ENCODE assay signal across 18 cellular contexts in the genomic region with DNA sequence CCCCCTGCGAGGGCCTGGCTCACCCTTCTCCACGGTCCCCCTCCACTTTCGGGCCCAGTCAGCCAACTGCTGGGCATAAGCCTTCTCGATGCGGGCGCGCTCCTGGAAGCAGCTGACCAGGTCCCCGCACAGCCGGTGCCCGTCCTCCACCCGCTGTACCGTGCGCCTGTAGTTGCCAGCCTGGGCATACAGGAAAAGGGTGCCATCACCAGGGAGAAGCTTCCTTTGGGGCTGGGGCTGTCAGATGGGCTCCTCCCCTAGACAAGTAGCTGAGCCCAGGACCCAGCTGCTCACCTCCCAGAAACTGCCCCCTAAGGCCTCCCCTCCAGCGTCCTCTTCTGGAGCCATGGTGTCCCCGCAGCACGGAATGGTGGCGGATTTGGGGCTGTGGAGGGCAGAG. TPM values are rescaled to one million over a fixed set of nuclear protein-coding genes. Genes with fewer than 3 reads are reported as not detected.
A peak's percentile ranks its signal among the peaks of the same experiment; 100 is the strongest.
DNase-seq lines count a peak whose midpoint lies in the region; ATAC-seq, FAIRE-seq and TF ChIP-seq lines count a peak whose summit lies in the region.
"Had no signal": no experiment of that assay in that cellular context is flagged by ENCODE, and none has a peak within 500 bp of the region (broad histone marks: within the 10 kb centered on the region; RNA-seq: fewer than 3 reads in every experiment).

No MANE protein-coding gene starts in this region.

- H3K79me2 ChIP-seq in HepG2 (ENCODE audit: insufficient read depth, low read length) = peaks cover 25% of the 10 kb centered on the region

- ATAC-seq in HepG2 (no peak), right lobe of liver (no peak), HG03442 (IDR thresholded peaks at IDR 0.05; ENCODE audit: unreplicated experiment) (no peak), HG02798 (IDR thresholded peaks at IDR 0.05; ENCODE audit: poor library complexity, unreplicated experiment) (no peak)
- ATAC-seq in CD8-positive, alpha-beta T cell = no peak

- peaks cover 12% of the 10 kb centered on the region for H3K4me1 Mint-ChIP-seq in CD8-positive, alpha-beta T cell (ENCODE audit: low read depth)

- CTCF ChIA-PET in HepG2 (lab: Yijun Ruan, JAX; ENCODE audit: low intra/inter-chr PET ratio, low total read pairs) = no interaction called here
- CTCF ChIA-PET in CD8-positive, alpha-beta T cell (lab: Charles Lee) = interaction anchor here (1.3 to 2.6 kb wide), 2 partner anchors 77 to 191 kb away, joined by 3 to 8 read pairs; no protein-coding TSS in a partner anchor

- POLR2A ChIA-PET in HepG2 (lab: Yijun Ruan, JAX) = interaction anchor here (1.0 to 9.2 kb wide), 5 partner anchors 11 to 75 kb away, joined by 3 to 247 read pairs (median 5); a partner anchor contains a TSS
- POLR2A ChIA-PET in CD8-positive, alpha-beta T cell (lab: Charles Lee) = no interaction called here

- H3K27me3 Mint-ChIP-seq in CD8-positive, alpha-beta T cell (ENCODE audit: low read depth) = peaks cover 16% of the 10 kb centered on the region

- H3K27ac ChIP-seq in HepG2 (ENCODE audit: extremely low read length, insufficient read depth, low read length) = no peak overlapping the region
- no peak overlapping the region for H3K27ac ChIP-seq in right lobe of liver
- H3K27ac ChIP-seq in neuronal stem cell (replicated peaks; ENCODE audit: low read length) = no peak overlapping the region
- H3K27ac ChIP-seq in skeletal muscle tissue (ENCODE audit: low read depth, low read length) = peak overlapping the region; percentile 99
- no peak overlapping the region for H3K27ac ChIP-seq in CD8-positive, alpha-beta T cell (ENCODE audit: low read depth, low read length)
- H3K27ac ChIP-seq: SJSA1 had no signal

- TF ChIP-seq RAD21 in HepG2 (CRISPR knock-in tag; IDR thresholded peaks at IDR 0.05) = no peak

- no peak overlapping the region for H4K8ac ChIP-seq in neuronal stem cell (ENCODE audit: low read depth, low read length)

- no peak overlapping the region for H2BK120ac ChIP-seq in neuronal stem cell (ENCODE audit: low read depth, low read length)

- in situ Hi-C loops in HepG2 (cut with HindIII; ENCODE audit: extremely low pct_ligation_motif_present, low pct_unique_long_range_greater_than_20kb) = no loop called here

- no peak overlapping the region for H3K4ac ChIP-seq in neuronal stem cell (ENCODE audit: low read length)

- H3K27me3 ChIP-seq in HepG2 (ENCODE audit: control insufficient read depth in 1 of 2, insufficient read depth in 2 of 2, low read length in 2 of 2) (no peaks in the 10 kb centered on the region), right lobe of liver (no peaks in the 10 kb centered on the region), neuronal stem cell (ENCODE audit: control insufficient read depth in 3 of 3, insufficient read depth in 3 of 3, low read depth in 1 of 3, low read length in 3 of 3) (peaks cover 3 to 26% (median 21%) of the 10 kb centered on the region in 3 experiments), skeletal muscle tissue (ENCODE audit: control insufficient read depth in 3 of 3, insufficient read depth in 3 of 3, low read length in 3 of 3) (no peaks in the 10 kb centered on the region)
- H3K27me3 ChIP-seq in CD8-positive, alpha-beta T cell (ENCODE audit: insufficient read depth, low read length) = peaks cover 7% of the 10 kb centered on the region
- H3K27me3 ChIP-seq: BE2C, SJSA1 had no signal

- intact Hi-C loops in HepG2 (cut with micrococcal nuclease; ENCODE audit: unreplicated experiment) = no loop called here
- intact Hi-C loops in right lobe of liver (cut with DNase I) = loop anchor here in 1 of 2 donors (5.0 kb wide), 2 partner anchors 80 to 170 kb away; a partner anchor contains a TSS
- intact Hi-C loops in CD8-positive, alpha-beta T cell (cut with DNase I, micrococcal nuclease) = no loop called here

- no peak overlapping the region for H3K14ac ChIP-seq in neuronal stem cell (ENCODE audit: low read length)

- peak overlapping the region; percentile 78 for H2BK12ac ChIP-seq in neuronal stem cell (ENCODE audit: low read length)

- TF ChIP-seq POLR2A in HepG2 (IDR thresholded peaks at IDR 0.05; ENCODE audit: insufficient read depth in 1 of 2, low read depth in 2 of 2, low read length in 2 of 2) (no peak), right lobe of liver (IDR thresholded peaks at IDR 0.05) (no peak)

- H2BK5ac ChIP-seq in neuronal stem cell (ENCODE audit: low read length) = no peak overlapping the region

- no peak overlapping the region for H3K4me2 ChIP-seq in HepG2 (ENCODE audit: low read depth, low read length)
- no peak overlapping the region for H3K4me2 ChIP-seq in neuronal stem cell (ENCODE audit: insufficient read depth, low read length, poor library complexity, severe bottlenecking)

- H3K36me3 Mint-ChIP-seq in CD8-positive, alpha-beta T cell = no peaks in the 10 kb centered on the region

- no peak for FAIRE-seq in HepG2 (lab: Jason Lieb, UNC)
- FAIRE-seq: GM19239 had no signal

- no peaks in the 10 kb centered on the region for H4K20me1 ChIP-seq in HepG2 (ENCODE audit: insufficient read depth, low read length)

- no peak overlapping the region for H2BK15ac ChIP-seq in neuronal stem cell (ENCODE audit: low read length)

- TF ChIP-seq EP300 in HepG2 (IDR thresholded peaks at IDR 0.05; ENCODE audit: low read depth in 2 of 2, low read length in 2 of 2) (no peak), HepG2 (CRISPR knock-in tag; IDR thresholded peaks at IDR 0.05; ENCODE audit: borderline replicate concordance) (no peak)

- peaks cover 17 to 28% of the 10 kb centered on the region in 2 experiments for H3K36me3 ChIP-seq in HepG2 (replicated peaks in 1 of 2; ENCODE audit: control insufficient read depth in 1 of 2, insufficient read depth in 2 of 2, low read length in 2 of 2)
- H3K36me3 ChIP-seq in right lobe of liver = no peaks in the 10 kb centered on the region
- no peaks in the 10 kb centered on the region for H3K36me3 ChIP-seq in neuronal stem cell (replicated peaks in 1 of 2; ENCODE audit: control insufficient read depth in 2 of 2, insufficient read depth in 2 of 2, low read length in 2 of 2)
- H3K36me3 ChIP-seq in skeletal muscle tissue (ENCODE audit: control insufficient read depth in 3 of 3, insufficient read depth in 3 of 3, low read length in 3 of 3) = peaks cover 36 to 53% (median 39%) of the 10 kb centered on the region in 3 donors
- H3K36me3 ChIP-seq in CD8-positive, alpha-beta T cell (ENCODE audit: insufficient read depth, low read length) = no peaks in the 10 kb centered on the region
- H3K36me3 ChIP-seq: BE2C had no signal

- H3K79me1 ChIP-seq in neuronal stem cell (ENCODE audit: low read depth, low read length) = peaks cover 1% of the 10 kb centered on the region

- H3K9me3 ChIP-seq in HepG2 (ENCODE audit: low read length) = no peaks in the 10 kb centered on the region
- H3K9me3 ChIP-seq in right lobe of liver = no peaks in the 10 kb centered on the region
- no peaks in the 10 kb centered on the region for H3K9me3 ChIP-seq in neuronal stem cell (replicated peaks in 1 of 2; ENCODE audit: control insufficient read depth in 2 of 2, insufficient read depth in 1 of 2, low read depth in 1 of 2, low read length in 2 of 2)
- no peaks in the 10 kb centered on the region for H3K9me3 ChIP-seq in skeletal muscle tissue (ENCODE audit: control insufficient read depth in 3 of 3, low read length in 3 of 3)
- H3K9me3 ChIP-seq in CD8-positive, alpha-beta T cell (ENCODE audit: low read length) = no peaks in the 10 kb centered on the region
- H3K9me3 ChIP-seq: BE2C had no signal

- H3K23ac ChIP-seq in neuronal stem cell (ENCODE audit: low read depth, low read length, poor library complexity) = no peak overlapping the region

- H3K4me3 ChIP-seq in HepG2 (replicated peaks in 1 of 3; ENCODE audit: insufficient read depth in 1 of 3, low read depth in 2 of 3, low read length in 3 of 3) = no peak overlapping the region
- H3K4me3 ChIP-seq in right lobe of liver = no peak overlapping the region
- H3K4me3 ChIP-seq in neuronal stem cell (ENCODE audit: low read length in 2 of 2) = no peak overlapping the region
- H3K4me3 ChIP-seq in skeletal muscle tissue (ENCODE audit: low read length in 3 of 3) = peak overlapping the region; percentile 70 to 83 (median 82)
- H3K4me3 ChIP-seq in CD8-positive, alpha-beta T cell (ENCODE audit: low read depth, low read length) = no peak overlapping the region
- H3K4me3 ChIP-seq: SJSA1 had no signal

- no peak overlapping the region for H3K4me3 Mint-ChIP-seq in CD8-positive, alpha-beta T cell

- no peak overlapping the region for H3K27ac Mint-ChIP-seq in CD8-positive, alpha-beta T cell

- no peak overlapping the region for H4K91ac ChIP-seq in neuronal stem cell (ENCODE audit: low read depth, low read length, poor library complexity)

- H3K9ac ChIP-seq in HepG2 (ENCODE audit: insufficient read depth, low read depth, low read length) (no peak overlapping the region), neuronal stem cell (ENCODE audit: low read depth, low read length, poor library complexity) (no peak overlapping the region), skeletal muscle tissue (ENCODE audit: low read depth in 1 of 3, low read length in 3 of 3) (peak overlapping the region; percentile 87 to 100 (median 93))

- TF ChIP-seq CTCF in HepG2 (CRISPR knock-in tag; IDR thresholded peaks at IDR 0.05) = no peak
- TF ChIP-seq CTCF in right lobe of liver (IDR thresholded peaks at IDR 0.05) = no peak
- no peak for TF ChIP-seq CTCF in CD8-positive, alpha-beta T cell (IDR thresholded peaks at IDR 0.05)

- BruUV-seq in HepG2 (replicated peaks; lab: Mats Ljungman, UMichigan) = no TSS peak

- DNase-seq in HepG2 (ENCODE audit: low spot score) = no peak
- DNase-seq in right lobe of liver = no peak
- no peak for DNase-seq in neuronal stem cell (ENCODE audit: low spot score)
- DNase-seq in CD8-positive, alpha-beta T cell = no peak
- DNase-seq: BE2C, Karpas-422, MV-4-11, NCI-H1105 treated with DMSO at 0.1 percent for 48 hours, NCI-H2029 treated with DMSO at 0.1 percent for 48 hours, NCI-H2171 treated with DMSO at 0.1 percent for 48 hours, NCI-H446, NCI-H526, RPMI8226 had no signal

- peaks cover 51% of the 10 kb centered on the region for H3K4me1 ChIP-seq in HepG2 (ENCODE audit: insufficient read depth, low read length)
- H3K4me1 ChIP-seq in right lobe of liver = peaks cover 0 to 47% (median 20%) of the 10 kb centered on the region in 4 donors
- peaks cover 14% of the 10 kb centered on the region in 2 donors for H3K4me1 ChIP-seq in neuronal stem cell (ENCODE audit: control insufficient read depth in 2 of 2, insufficient read depth in 1 of 2, low read depth in 1 of 2, low read length in 2 of 2)
- peaks cover 71 to 84% (median 72%) of the 10 kb centered on the region in 3 donors for H3K4me1 ChIP-seq in skeletal muscle tissue (ENCODE audit: control insufficient read depth in 3 of 3, insufficient read depth in 3 of 3, low read length in 3 of 3)
- H3K4me1 ChIP-seq in CD8-positive, alpha-beta T cell (ENCODE audit: insufficient read depth, low read length) = peaks cover 23% of the 10 kb centered on the region

- H2AFZ ChIP-seq in HepG2 (ENCODE audit: low read length) (no peak overlapping the region), neuronal stem cell (ENCODE audit: low read length) (no peak overlapping the region)

- H2AK5ac ChIP-seq in neuronal stem cell (ENCODE audit: low read depth, low read length) = peak overlapping the region; percentile 54

- H3K18ac ChIP-seq in neuronal stem cell (ENCODE audit: low read length) = peak overlapping the region; percentile 13

- no peaks in the 10 kb centered on the region for H3K9me3 Mint-ChIP-seq in CD8-positive, alpha-beta T cell

- 99% methylated on average over 15 of the region's 17 CpGs for WGBS in HepG2 (ENCODE audit: low lambda C conversion rate)
- whole genome bisulfite sequencing in right lobe of liver (ENCODE audit: insufficient coverage, low coverage, low lambda C conversion rate, missing lambda C conversion rate) = 40% methylated on average over 1 of the region's 17 CpGs
- no CpG with 5 or more reads among the region's 17 CpGs for WGBS in neuronal stem cell (ENCODE audit: extremely low coverage in 2 of 2, insufficient read length in 2 of 2, insufficient replicate concordance in 1 of 2), 2 donors

RNA-seq across cellular contexts. Expression of a gene that starts 3.9 kb away (rescaled TPM):
- total RNA-seq in HepG2 (2016; rRNA removed; fragmentation: Illumina TruSeq; extraction: Trizol) (86.4 and 93.3 TPM in 2 replicates), right lobe of liver (10 to 100 TPM in 5 of 6 experiments, 1 to 10 TPM in 1; 9.6 to 31.1 (median 25.0) TPM), skeletal muscle tissue (127 TPM)
- 23.5 and 25.6 TPM in 2 replicates for total RNA-seq in HepG2 (2016; cell fraction: cytosol; rRNA removed; fragmentation: Illumina TruSeq; extraction: Trizol; ENCODE audit: low read depth)
- total RNA-seq in HepG2 (2016; cell fraction: insoluble cytoplasmic fraction; rRNA removed; fragmentation: Illumina TruSeq; extraction: Trizol) = 85.9 and 101 TPM in 2 replicates
- total RNA-seq in HepG2 (2016; cell fraction: membrane; rRNA removed; fragmentation: Illumina TruSeq; extraction: Trizol) = 44.9 and 52.0 TPM in 2 replicates
- total RNA-seq in HepG2 (2016; cell fraction: nucleus; rRNA removed; fragmentation: Illumina TruSeq; extraction: Trizol) = 48.3 and 58.6 TPM in 2 replicates
- 47.9 and 56.8 TPM in 2 replicates for polyA plus RNA-seq in HepG2 (2011; rRNA removed)
- polyA plus RNA-seq in HepG2 (2011; cell fraction: cytosol; rRNA removed) = 46.8 and 58.3 TPM in 2 replicates
- 69.7 and 70.5 TPM in 2 replicates for polyA plus RNA-seq in HepG2 (2011; cell fraction: nucleus; rRNA removed)
- 37.6 and 45.0 TPM in 2 replicates for polyA plus RNA-seq in HepG2 (2012)
- 19.9 and 22.2 TPM in 2 replicates for polyA plus RNA-seq in HepG2 (2016; cell fraction: cytosol; fragmentation: Illumina TruSeq; extraction: Trizol; ENCODE audit: low read depth)
- 75.8 and 91.5 TPM in 2 replicates for polyA plus RNA-seq in HepG2 (2016; cell fraction: insoluble cytoplasmic fraction; fragmentation: Illumina TruSeq; extraction: Trizol; ENCODE audit: low read depth)
- polyA plus RNA-seq in HepG2 (2016; cell fraction: membrane; fragmentation: Illumina TruSeq; extraction: Trizol; ENCODE audit: low read depth) = 36.6 and 40.8 TPM in 2 replicates
- polyA plus RNA-seq in HepG2 (2016; cell fraction: nucleus; fragmentation: Illumina TruSeq; extraction: Trizol; ENCODE audit: insufficient read depth, low read depth) = 92.3 and 96.2 TPM in 2 replicates
- polyA minus RNA-seq in HepG2 (2011; rRNA and poly(A)+ RNA removed; ENCODE audit: low replicate concordance) = 46.1 and 86.9 TPM in 2 replicates
- 31.6 and 35.2 TPM in 2 replicates for polyA minus RNA-seq in HepG2 (2011; cell fraction: cytosol; rRNA and poly(A)+ RNA removed)
- polyA minus RNA-seq in HepG2 (2011; cell fraction: nucleus; rRNA and poly(A)+ RNA removed) = 26.5 and 27.4 TPM in 2 replicates
- polyA plus RNA-seq in neuronal stem cell (2013, experiment 1 of 2) = 5.1 TPM
- polyA plus RNA-seq in neuronal stem cell (2013, experiment 2 of 2) = 5.5 TPM
- total RNA-seq in CD8-positive, alpha-beta T cell = not detected

RNA-seq across cellular contexts. Expression of a gene that starts 5.7 kb away (rescaled TPM):
- total RNA-seq in HepG2 (2016; rRNA removed; fragmentation: Illumina TruSeq; extraction: Trizol) = 67.9 and 75.3 TPM in 2 replicates
- total RNA-seq in HepG2 (2016; cell fraction: cytosol; rRNA removed; fragmentation: Illumina TruSeq; extraction: Trizol; ENCODE audit: low read depth) = 26.0 and 28.5 TPM in 2 replicates
- total RNA-seq in HepG2 (2016; cell fraction: insoluble cytoplasmic fraction; rRNA removed; fragmentation: Illumina TruSeq; extraction: Trizol) = 60.7 and 78.7 TPM in 2 replicates
- 25.6 and 29.2 TPM in 2 replicates for total RNA-seq in HepG2 (2016; cell fraction: membrane; rRNA removed; fragmentation: Illumina TruSeq; extraction: Trizol)
- total RNA-seq in HepG2 (2016; cell fraction: nucleus; rRNA removed; fragmentation: Illumina TruSeq; extraction: Trizol) = 63.0 and 73.9 TPM in 2 replicates
- polyA plus RNA-seq in HepG2 (2011; rRNA removed) = 32.3 and 40.5 TPM in 2 replicates
- 49.9 and 52.5 TPM in 2 replicates for polyA plus RNA-seq in HepG2 (2011; cell fraction: cytosol; rRNA removed)
- polyA plus RNA-seq in HepG2 (2011; cell fraction: nucleus; rRNA removed) = 135 and 137 TPM in 2 replicates
- 36.2 and 56.4 TPM in 2 replicates for polyA plus RNA-seq in HepG2 (2012)
- polyA plus RNA-seq in HepG2 (2016; cell fraction: cytosol; fragmentation: Illumina TruSeq; extraction: Trizol; ENCODE audit: low read depth) = 5.1 and 6.2 TPM in 2 replicates
- polyA plus RNA-seq in HepG2 (2016; cell fraction: insoluble cytoplasmic fraction; fragmentation: Illumina TruSeq; extraction: Trizol; ENCODE audit: low read depth) = 34.1 and 42.3 TPM in 2 replicates
- polyA plus RNA-seq in HepG2 (2016; cell fraction: membrane; fragmentation: Illumina TruSeq; extraction: Trizol; ENCODE audit: low read depth) = 10.4 and 11.9 TPM in 2 replicates
- 93.3 and 105 TPM in 2 replicates for polyA plus RNA-seq in HepG2 (2016; cell fraction: nucleus; fragmentation: Illumina TruSeq; extraction: Trizol; ENCODE audit: insufficient read depth, low read depth)
- polyA minus RNA-seq in HepG2 (2011; rRNA and poly(A)+ RNA removed; ENCODE audit: low replicate concordance) = 128 and 215 TPM in 2 replicates
- polyA minus RNA-seq in HepG2 (2011; cell fraction: cytosol; rRNA and poly(A)+ RNA removed) = 18.9 and 27.2 TPM in 2 replicates
- polyA minus RNA-seq in HepG2 (2011; cell fraction: nucleus; rRNA and poly(A)+ RNA removed) = 108 and 119 TPM in 2 replicates
- total RNA-seq in right lobe of liver = 10 to 100 TPM; 37.7 to 64.4 (median 62.1) TPM
- polyA plus RNA-seq in neuronal stem cell (2013, experiment 1 of 2) = 43.5 TPM
- 44.2 TPM for polyA plus RNA-seq in neuronal stem cell (2013, experiment 2 of 2)
- 105 TPM for total RNA-seq in skeletal muscle tissue
- total RNA-seq in CD8-positive, alpha-beta T cell = 100 to 1,000 TPM; 194 to 215 TPM

RNA-seq across cellular contexts. Expression of a gene that starts 32.4 kb away (rescaled TPM):
- total RNA-seq in HepG2 (2016; rRNA removed; fragmentation: Illumina TruSeq; extraction: Trizol) (83.4 and 88.1 TPM in 2 replicates), right lobe of liver (10 to 100 TPM; 13.1 to 24.2 (median 13.8) TPM), skeletal muscle tissue (7.8 TPM)
- total RNA-seq in HepG2 (2016; cell fraction: cytosol; rRNA removed; fragmentation: Illumina TruSeq; extraction: Trizol; ENCODE audit: low read depth) = 42.2 and 43.5 TPM in 2 replicates
- 83.5 and 97.1 TPM in 2 replicates for total RNA-seq in HepG2 (2016; cell fraction: insoluble cytoplasmic fraction; rRNA removed; fragmentation: Illumina TruSeq; extraction: Trizol)
- 57.3 and 60.8 TPM in 2 replicates for total RNA-seq in HepG2 (2016; cell fraction: membrane; rRNA removed; fragmentation: Illumina TruSeq; extraction: Trizol)
- total RNA-seq in HepG2 (2016; cell fraction: nucleus; rRNA removed; fragmentation: Illumina TruSeq; extraction: Trizol) = 58.4 and 60.1 TPM in 2 replicates
- 66.8 and 71.4 TPM in 2 replicates for polyA plus RNA-seq in HepG2 (2011; rRNA removed)
- polyA plus RNA-seq in HepG2 (2011; cell fraction: cytosol; rRNA removed) = 52.8 and 58.0 TPM in 2 replicates
- 181 and 193 TPM in 2 replicates for polyA plus RNA-seq in HepG2 (2011; cell fraction: nucleus; rRNA removed)
- 46.8 and 59.0 TPM in 2 replicates for polyA plus RNA-seq in HepG2 (2012)
- 33.5 and 35.4 TPM in 2 replicates for polyA plus RNA-seq in HepG2 (2016; cell fraction: cytosol; fragmentation: Illumina TruSeq; extraction: Trizol; ENCODE audit: low read depth)
- 91.3 and 93.6 TPM in 2 replicates for polyA plus RNA-seq in HepG2 (2016; cell fraction: insoluble cytoplasmic fraction; fragmentation: Illumina TruSeq; extraction: Trizol; ENCODE audit: low read depth)
- polyA plus RNA-seq in HepG2 (2016; cell fraction: membrane; fragmentation: Illumina TruSeq; extraction: Trizol; ENCODE audit: low read depth) = 43.2 and 43.8 TPM in 2 replicates
- 125 and 136 TPM in 2 replicates for polyA plus RNA-seq in HepG2 (2016; cell fraction: nucleus; fragmentation: Illumina TruSeq; extraction: Trizol; ENCODE audit: insufficient read depth, low read depth)
- 62.5 and 94.9 TPM in 2 replicates for polyA minus RNA-seq in HepG2 (2011; rRNA and poly(A)+ RNA removed; ENCODE audit: low replicate concordance)
- 19.2 and 26.2 TPM in 2 replicates for polyA minus RNA-seq in HepG2 (2011; cell fraction: cytosol; rRNA and poly(A)+ RNA removed)
- 62.4 and 65.9 TPM in 2 replicates for polyA minus RNA-seq in HepG2 (2011; cell fraction: nucleus; rRNA and poly(A)+ RNA removed)
- 96.5 TPM for polyA plus RNA-seq in neuronal stem cell (2013, experiment 1 of 2)
- polyA plus RNA-seq in neuronal stem cell (2013, experiment 2 of 2) = 91.1 TPM
- total RNA-seq in CD8-positive, alpha-beta T cell = 10 to 100 TPM; 39.0 to 43.0 TPM

Comparison
In these comparisons a context has a peak if more than half of its experiments do, and no peak if none do; other contexts are left out.
1. H3K4me3 ChIP-seq: peak in skeletal muscle tissue (3 of 3); none in HepG2 (0 of 3), right lobe of liver (0 of 3), neuronal stem cell (0 of 2) and CD8-positive, alpha-beta T cell (single experiment).
2. H3K9ac ChIP-seq: peak in skeletal muscle tissue (3 of 3); none in HepG2 (single experiment) and neuronal stem cell (single experiment).
3. RNA of a gene that starts 3.9 kb away (total RNA-seq): 127 TPM in skeletal muscle tissue (single experiment), 23.5 to 101 TPM in HepG2 and 9.6 to 31.1 TPM in right lobe of liver; not detected in CD8-positive, alpha-beta T cell; every median in the first group is over 4 times any median in the second.